In the genomic region with DNA sequence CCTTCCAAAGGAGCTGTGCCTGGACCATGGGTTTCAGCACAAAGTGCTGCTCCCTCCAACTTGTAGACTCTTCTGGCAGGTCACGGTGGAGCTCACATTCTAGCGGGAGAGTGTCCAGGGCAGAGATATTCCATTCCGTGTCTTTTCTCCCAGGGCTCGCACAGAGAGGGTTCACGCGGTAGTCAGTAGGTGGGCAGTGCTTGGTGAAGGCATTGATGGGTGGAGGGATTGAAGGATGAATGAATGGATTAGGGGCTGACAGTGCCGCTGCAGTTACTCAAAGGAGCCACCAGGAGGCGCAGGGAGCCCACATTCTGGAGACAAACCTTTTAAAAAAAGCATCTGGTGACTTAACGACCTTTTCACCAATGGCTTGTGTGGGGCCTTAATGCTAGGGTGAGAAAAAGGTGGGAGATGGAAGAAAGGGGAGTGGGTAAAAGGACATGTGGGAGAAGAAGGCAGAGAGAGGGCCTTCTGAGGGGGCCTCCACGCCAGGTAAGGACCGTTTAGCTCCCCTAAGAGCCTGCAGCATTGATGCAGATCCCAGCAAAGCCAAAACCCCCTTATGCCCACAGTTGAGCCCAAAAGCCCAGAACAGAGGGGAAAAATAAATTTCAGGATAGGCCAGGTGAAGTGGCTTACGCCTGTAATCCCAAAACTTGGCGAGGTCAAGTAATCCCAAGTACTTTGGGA, we compare ENCODE assay signal across 1 cellular context.
TF ChIP-seq lines count a peak whose summit lies in the region.

No MANE protein-coding gene starts in this region.

TF ChIP-seq in HEK293, 187 proteins besides CTCF, POLR2A, EP300 and RAD21 (continued from another document):
- TF ChIP-seq, protein P1, sequence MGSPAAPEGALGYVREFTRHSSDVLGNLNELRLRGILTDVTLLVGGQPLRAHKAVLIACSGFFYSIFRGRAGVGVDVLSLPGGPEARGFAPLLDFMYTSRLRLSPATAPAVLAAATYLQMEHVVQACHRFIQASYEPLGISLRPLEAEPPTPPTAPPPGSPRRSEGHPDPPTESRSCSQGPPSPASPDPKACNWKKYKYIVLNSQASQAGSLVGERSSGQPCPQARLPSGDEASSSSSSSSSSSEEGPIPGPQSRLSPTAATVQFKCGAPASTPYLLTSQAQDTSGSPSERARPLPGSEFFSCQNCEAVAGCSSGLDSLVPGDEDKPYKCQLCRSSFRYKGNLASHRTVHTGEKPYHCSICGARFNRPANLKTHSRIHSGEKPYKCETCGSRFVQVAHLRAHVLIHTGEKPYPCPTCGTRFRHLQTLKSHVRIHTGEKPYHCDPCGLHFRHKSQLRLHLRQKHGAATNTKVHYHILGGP (tag by site-specific recombination; IDR thresholded peaks at IDR 0.05), result no peak
- TF ChIP-seq, protein P2, sequence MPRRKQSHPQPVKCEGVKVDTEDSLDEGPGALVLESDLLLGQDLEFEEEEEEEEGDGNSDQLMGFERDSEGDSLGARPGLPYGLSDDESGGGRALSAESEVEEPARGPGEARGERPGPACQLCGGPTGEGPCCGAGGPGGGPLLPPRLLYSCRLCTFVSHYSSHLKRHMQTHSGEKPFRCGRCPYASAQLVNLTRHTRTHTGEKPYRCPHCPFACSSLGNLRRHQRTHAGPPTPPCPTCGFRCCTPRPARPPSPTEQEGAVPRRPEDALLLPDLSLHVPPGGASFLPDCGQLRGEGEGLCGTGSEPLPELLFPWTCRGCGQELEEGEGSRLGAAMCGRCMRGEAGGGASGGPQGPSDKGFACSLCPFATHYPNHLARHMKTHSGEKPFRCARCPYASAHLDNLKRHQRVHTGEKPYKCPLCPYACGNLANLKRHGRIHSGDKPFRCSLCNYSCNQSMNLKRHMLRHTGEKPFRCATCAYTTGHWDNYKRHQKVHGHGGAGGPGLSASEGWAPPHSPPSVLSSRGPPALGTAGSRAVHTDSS (tag by site-specific recombination; IDR thresholded peaks at IDR 0.05), result 0 out of 2 replicates have a peak, but pooled peaks have one; percentile 29
- TF ChIP-seq ZNF23 (tag by site-specific recombination; IDR thresholded peaks at IDR 0.05; ENCODE audit: borderline replicate concordance), result no peak
- TF ChIP-seq, protein P3, sequence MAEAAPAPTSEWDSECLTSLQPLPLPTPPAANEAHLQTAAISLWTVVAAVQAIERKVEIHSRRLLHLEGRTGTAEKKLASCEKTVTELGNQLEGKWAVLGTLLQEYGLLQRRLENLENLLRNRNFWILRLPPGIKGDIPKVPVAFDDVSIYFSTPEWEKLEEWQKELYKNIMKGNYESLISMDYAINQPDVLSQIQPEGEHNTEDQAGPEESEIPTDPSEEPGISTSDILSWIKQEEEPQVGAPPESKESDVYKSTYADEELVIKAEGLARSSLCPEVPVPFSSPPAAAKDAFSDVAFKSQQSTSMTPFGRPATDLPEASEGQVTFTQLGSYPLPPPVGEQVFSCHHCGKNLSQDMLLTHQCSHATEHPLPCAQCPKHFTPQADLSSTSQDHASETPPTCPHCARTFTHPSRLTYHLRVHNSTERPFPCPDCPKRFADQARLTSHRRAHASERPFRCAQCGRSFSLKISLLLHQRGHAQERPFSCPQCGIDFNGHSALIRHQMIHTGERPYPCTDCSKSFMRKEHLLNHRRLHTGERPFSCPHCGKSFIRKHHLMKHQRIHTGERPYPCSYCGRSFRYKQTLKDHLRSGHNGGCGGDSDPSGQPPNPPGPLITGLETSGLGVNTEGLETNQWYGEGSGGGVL (tag by site-specific recombination; IDR thresholded peaks at IDR 0.05), result no peak
- no peak for TF ChIP-seq ZNF391 (tag by site-specific recombination; IDR thresholded peaks at IDR 0.05; ENCODE audit: borderline replicate concordance, low read depth)
- TF ChIP-seq ZNF311 (tag by site-specific recombination; IDR thresholded peaks at IDR 0.05; ENCODE audit: borderline replicate concordance), result no peak
- TF ChIP-seq ZNF585B (tag by site-specific recombination; IDR thresholded peaks at IDR 0.05), result no peak
- TF ChIP-seq ZNF660 (tag by site-specific recombination; IDR thresholded peaks at IDR 0.05), result no peak
- TF ChIP-seq, protein P4, sequence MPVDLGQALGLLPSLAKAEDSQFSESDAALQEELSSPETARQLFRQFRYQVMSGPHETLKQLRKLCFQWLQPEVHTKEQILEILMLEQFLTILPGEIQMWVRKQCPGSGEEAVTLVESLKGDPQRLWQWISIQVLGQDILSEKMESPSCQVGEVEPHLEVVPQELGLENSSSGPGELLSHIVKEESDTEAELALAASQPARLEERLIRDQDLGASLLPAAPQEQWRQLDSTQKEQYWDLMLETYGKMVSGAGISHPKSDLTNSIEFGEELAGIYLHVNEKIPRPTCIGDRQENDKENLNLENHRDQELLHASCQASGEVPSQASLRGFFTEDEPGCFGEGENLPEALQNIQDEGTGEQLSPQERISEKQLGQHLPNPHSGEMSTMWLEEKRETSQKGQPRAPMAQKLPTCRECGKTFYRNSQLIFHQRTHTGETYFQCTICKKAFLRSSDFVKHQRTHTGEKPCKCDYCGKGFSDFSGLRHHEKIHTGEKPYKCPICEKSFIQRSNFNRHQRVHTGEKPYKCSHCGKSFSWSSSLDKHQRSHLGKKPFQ (tag by site-specific recombination; IDR thresholded peaks at IDR 0.05), result no peak
- TF ChIP-seq, protein P5, sequence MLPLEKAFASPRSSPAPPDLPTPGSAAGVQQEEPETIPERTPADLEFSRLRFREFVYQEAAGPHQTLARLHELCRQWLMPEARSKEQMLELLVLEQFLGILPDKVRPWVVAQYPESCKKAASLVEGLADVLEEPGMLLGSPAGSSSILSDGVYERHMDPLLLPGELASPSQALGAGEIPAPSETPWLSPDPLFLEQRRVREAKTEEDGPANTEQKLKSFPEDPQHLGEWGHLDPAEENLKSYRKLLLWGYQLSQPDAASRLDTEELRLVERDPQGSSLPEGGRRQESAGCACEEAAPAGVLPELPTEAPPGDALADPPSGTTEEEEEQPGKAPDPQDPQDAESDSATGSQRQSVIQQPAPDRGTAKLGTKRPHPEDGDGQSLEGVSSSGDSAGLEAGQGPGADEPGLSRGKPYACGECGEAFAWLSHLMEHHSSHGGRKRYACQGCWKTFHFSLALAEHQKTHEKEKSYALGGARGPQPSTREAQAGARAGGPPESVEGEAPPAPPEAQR (tag by site-specific recombination; IDR thresholded peaks at IDR 0.05), result no peak
- TF ChIP-seq ZNF571 (tag by site-specific recombination; IDR thresholded peaks at IDR 0.05), result no peak
- TF ChIP-seq SP7 (tag by site-specific recombination; IDR thresholded peaks at IDR 0.05), result no peak
- TF ChIP-seq ZBTB8A (tag by site-specific recombination; IDR thresholded peaks at IDR 0.05), result no peak
- peak; percentile 54 for TF ChIP-seq ZBTB17 (tag by site-specific recombination; IDR thresholded peaks at IDR 0.05)
- no peak for TF ChIP-seq ZNF529 (tag by site-specific recombination; IDR thresholded peaks at IDR 0.05; ENCODE audit: insufficient replicate concordance)
- TF ChIP-seq OVOL3 (tag by site-specific recombination; IDR thresholded peaks at IDR 0.05), result no peak
- TF ChIP-seq ZNF654 (tag by site-specific recombination; IDR thresholded peaks at IDR 0.05; ENCODE audit: low read depth), result peak; percentile 92
- no peak for TF ChIP-seq ZBTB21 (tag by site-specific recombination; IDR thresholded peaks at IDR 0.05)
- no peak for TF ChIP-seq YY2 (tag by site-specific recombination; IDR thresholded peaks at IDR 0.05)
- TF ChIP-seq, protein P6, sequence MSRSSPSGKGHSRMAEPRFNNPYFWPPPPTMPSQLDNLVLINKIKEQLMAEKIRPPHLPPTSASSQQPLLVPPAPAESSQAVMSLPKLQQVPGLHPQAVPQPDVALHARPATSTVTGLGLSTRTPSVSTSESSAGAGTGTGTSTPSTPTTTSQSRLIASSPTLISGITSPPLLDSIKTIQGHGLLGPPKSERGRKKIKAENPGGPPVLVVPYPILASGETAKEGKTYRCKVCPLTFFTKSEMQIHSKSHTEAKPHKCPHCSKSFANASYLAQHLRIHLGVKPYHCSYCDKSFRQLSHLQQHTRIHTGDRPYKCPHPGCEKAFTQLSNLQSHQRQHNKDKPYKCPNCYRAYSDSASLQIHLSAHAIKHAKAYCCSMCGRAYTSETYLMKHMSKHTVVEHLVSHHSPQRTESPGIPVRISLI (tag by site-specific recombination; IDR thresholded peaks at IDR 0.05), result peak; percentile 82; the same call in 1 of the 2 replicates
- no peak for TF ChIP-seq ZFP69B (tag by site-specific recombination; IDR thresholded peaks at IDR 0.05)
- TF ChIP-seq HOXC10 (CRISPR knock-in tag; IDR thresholded peaks at IDR 0.05), result no peak
- TF ChIP-seq, protein P7, sequence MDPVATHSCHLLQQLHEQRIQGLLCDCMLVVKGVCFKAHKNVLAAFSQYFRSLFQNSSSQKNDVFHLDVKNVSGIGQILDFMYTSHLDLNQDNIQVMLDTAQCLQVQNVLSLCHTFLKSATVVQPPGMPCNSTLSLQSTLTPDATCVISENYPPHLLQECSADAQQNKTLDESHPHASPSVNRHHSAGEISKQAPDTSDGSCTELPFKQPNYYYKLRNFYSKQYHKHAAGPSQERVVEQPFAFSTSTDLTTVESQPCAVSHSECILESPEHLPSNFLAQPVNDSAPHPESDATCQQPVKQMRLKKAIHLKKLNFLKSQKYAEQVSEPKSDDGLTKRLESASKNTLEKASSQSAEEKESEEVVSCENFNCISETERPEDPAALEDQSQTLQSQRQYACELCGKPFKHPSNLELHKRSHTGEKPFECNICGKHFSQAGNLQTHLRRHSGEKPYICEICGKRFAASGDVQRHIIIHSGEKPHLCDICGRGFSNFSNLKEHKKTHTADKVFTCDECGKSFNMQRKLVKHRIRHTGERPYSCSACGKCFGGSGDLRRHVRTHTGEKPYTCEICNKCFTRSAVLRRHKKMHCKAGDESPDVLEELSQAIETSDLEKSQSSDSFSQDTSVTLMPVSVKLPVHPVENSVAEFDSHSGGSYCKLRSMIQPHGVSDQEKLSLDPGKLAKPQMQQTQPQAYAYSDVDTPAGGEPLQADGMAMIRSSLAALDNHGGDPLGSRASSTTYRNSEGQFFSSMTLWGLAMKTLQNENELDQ (tag by site-specific recombination; IDR thresholded peaks at IDR 0.05; ENCODE audit: low read depth), result no peak
- TF ChIP-seq ZNF366 (tag by site-specific recombination; conservative IDR thresholded peaks at IDR 0.05), result peak; percentile 76
- no peak for TF ChIP-seq ZNF514 (tag by site-specific recombination; IDR thresholded peaks at IDR 0.05)
- no peak for TF ChIP-seq ZNF433 (tag by site-specific recombination; IDR thresholded peaks at IDR 0.05; ENCODE audit: low read depth)
- TF ChIP-seq, protein P8, sequence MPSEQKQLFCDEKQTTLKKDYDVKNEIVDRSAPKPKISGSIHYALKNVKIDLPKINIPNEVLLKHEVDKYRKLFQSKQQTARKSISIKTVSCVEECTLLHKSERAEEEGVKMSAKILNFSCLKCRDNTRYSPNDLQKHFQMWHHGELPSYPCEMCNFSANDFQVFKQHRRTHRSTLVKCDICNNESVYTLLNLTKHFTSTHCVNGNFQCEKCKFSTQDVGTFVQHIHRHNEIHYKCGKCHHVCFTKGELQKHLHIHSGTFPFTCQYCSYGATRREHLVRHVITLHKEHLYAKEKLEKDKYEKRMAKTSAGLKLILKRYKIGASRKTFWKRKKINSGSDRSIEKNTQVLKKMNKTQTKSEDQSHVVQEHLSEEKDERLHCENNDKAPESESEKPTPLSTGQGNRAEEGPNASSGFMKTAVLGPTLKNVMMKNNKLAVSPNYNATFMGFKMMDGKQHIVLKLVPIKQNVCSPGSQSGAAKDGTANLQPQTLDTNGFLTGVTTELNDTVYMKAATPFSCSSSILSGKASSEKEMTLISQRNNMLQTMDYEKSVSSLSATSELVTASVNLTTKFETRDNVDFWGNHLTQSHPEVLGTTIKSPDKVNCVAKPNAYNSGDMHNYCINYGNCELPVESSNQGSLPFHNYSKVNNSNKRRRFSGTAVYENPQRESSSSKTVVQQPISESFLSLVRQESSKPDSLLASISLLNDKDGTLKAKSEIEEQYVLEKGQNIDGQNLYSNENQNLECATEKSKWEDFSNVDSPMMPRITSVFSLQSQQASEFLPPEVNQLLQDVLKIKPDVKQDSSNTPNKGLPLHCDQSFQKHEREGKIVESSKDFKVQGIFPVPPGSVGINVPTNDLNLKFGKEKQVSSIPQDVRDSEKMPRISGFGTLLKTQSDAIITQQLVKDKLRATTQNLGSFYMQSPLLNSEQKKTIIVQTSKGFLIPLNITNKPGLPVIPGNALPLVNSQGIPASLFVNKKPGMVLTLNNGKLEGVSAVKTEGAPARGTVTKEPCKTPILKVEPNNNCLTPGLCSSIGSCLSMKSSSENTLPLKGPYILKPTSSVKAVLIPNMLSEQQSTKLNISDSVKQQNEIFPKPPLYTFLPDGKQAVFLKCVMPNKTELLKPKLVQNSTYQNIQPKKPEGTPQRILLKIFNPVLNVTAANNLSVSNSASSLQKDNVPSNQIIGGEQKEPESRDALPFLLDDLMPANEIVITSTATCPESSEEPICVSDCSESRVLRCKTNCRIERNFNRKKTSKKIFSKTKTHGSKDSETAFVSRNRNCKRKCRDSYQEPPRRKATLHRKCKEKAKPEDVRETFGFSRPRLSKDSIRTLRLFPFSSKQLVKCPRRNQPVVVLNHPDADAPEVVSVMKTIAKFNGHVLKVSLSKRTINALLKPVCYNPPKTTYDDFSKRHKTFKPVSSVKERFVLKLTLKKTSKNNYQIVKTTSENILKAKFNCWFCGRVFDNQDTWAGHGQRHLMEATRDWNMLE (tag by site-specific recombination; conservative IDR thresholded peaks at IDR 0.05; ENCODE audit: low read depth), result no peak
- no peak for TF ChIP-seq ZNF292 (tag by site-specific recombination; IDR thresholded peaks at IDR 0.05; ENCODE audit: borderline replicate concordance, low read depth)
- TF ChIP-seq PRDM1 (tag by site-specific recombination; IDR thresholded peaks at IDR 0.05), result no peak
- TF ChIP-seq TRIM28 (IDR thresholded peaks at IDR 0.05; ENCODE audit: borderline replicate concordance, low read length), result no peak
- TF ChIP-seq GLI4 (tag by site-specific recombination; IDR thresholded peaks at IDR 0.05), result no peak
- TF ChIP-seq SETDB1 (IDR thresholded peaks at IDR 0.05; ENCODE audit: insufficient read length, low read length), result no peak
- TF ChIP-seq ZNF211 (tag by site-specific recombination; IDR thresholded peaks at IDR 0.05; ENCODE audit: low read depth), result no peak
- TF ChIP-seq SP3 (tag by site-specific recombination; IDR thresholded peaks at IDR 0.05), result no peak
